Comparison of ENCODE assay signal across 21 cellular contexts in the genomic region with DNA sequence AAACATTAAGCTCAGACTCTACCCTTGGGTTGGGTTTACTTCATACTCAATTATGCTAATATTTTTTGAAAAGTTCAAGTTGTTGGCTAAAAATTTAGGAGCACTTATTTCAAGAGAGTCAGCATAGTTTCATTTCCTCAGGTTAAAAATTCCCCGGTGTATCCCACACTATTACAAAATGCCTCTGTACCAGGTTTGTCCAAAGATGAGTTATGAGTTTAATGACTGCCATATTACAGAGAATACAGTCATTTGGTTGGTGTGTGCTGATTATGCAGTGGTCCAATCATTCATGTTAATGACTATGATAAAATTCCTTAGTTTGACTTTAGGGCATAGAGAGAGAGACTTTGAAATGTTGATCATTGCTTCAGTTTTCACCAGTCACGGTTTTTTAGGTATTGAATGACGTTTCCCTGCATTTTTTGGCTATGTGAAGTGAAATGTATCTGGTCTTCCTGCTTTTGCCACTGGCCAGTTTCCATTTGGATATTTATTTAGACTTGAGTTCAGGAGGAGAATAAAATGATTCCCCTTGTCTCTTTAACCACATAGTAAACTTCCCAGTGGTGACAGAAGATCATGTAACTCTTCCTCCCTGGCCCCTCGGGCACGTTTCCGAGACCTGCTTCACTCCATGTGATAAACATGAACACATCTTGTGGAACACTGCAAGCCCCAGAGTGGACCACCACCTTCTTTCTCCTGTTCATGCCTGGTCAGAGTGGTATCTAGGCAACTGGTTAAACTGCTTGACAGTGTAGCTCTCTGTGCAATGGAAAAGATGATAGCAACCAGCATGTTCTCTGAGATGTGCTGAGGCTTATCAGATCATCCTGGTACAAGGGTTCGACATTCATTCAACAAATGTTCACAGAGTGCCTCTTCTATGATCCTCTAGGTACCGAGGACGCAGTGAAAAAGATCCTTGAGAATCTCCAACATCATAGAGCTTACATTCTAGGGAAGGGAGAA.
DNase-seq lines count a peak whose midpoint lies in the region; ATAC-seq, FAIRE-seq and TF ChIP-seq lines count a peak whose summit lies in the region.
"Had no signal": no experiment of that assay in that cellular context is flagged by ENCODE, and none has a peak within 500 bp of the region (broad histone marks: within the 10 kb centered on the region; RNA-seq: fewer than 3 reads in every experiment).

No MANE protein-coding gene starts in this region.

- H3K9me3 Mint-ChIP-seq in type B pancreatic cell, result no peaks in the 10 kb centered on the region
- H3K9me3 Mint-ChIP-seq: activated CD4-positive, alpha-beta memory T cell treated with anti-CD3 and anti-CD28 coated beads for 36 hours; activated naive CD4-positive, alpha-beta T cell treated with anti-CD3 and anti-CD28 coated beads, Interleukin-2, amount 50 U/mL, for 72 hours; activated T-cell treated with anti-CD3 and anti-CD28 coated beads, Interleukin-2, amount 50 U/mL, for 4 hours; nephron progenitor cell had no signal

- intact Hi-C loops in vagina (cut with DNase I), result no loop called here

- no peaks in the 10 kb centered on the region for H3K4me1 ChIP-seq in vagina
- H3K4me1 ChIP-seq: esophagus squamous epithelium, prostate gland had no signal

- H3K4me1 Mint-ChIP-seq in type B pancreatic cell (ENCODE audit: unreplicated experiment), result peaks cover 5% of the 10 kb centered on the region
- H3K4me1 Mint-ChIP-seq: nephron progenitor cell had no signal

- no peak overlapping the region for H3K4me3 ChIP-seq in bronchial epithelial cell (ENCODE audit: low read depth, low read length)
- no peak overlapping the region for H3K4me3 ChIP-seq in vagina
- H3K4me3 ChIP-seq: esophagus squamous epithelium, prostate gland had no signal

- H3K27me3 ChIP-seq in bronchial epithelial cell (ENCODE audit: control insufficient read depth, insufficient read depth, low read length), result no peaks in the 10 kb centered on the region
- H3K27me3 ChIP-seq in vagina, result no peaks in the 10 kb centered on the region
- H3K27me3 ChIP-seq: esophagus squamous epithelium had no signal

- FAIRE-seq in bronchial epithelial cell (lab: Jason Lieb, UNC) (peak; percentile 72), frontal cortex (lab: Jason Lieb, UNC) (no peak)

- no peak for DNase-seq in bronchial epithelial cell (ENCODE audit: low read depth)
- no peak for DNase-seq in type B pancreatic cell (ENCODE audit: extremely low spot score, unreplicated experiment)
- DNase-seq in vagina (ENCODE audit: extremely low spot score in 2 of 2), result no peak
- DNase-seq in activated CD8-positive, alpha-beta memory T cell treated with anti-CD3 and anti-CD28 coated beads, Interleukin-2, amount 50 U/mL, for 4 hours, result no peak
- DNase-seq in frontal cortex (ENCODE audit: low spot score in 2 of 2), result no peak
- DNase-seq: activated CD4-positive, alpha-beta memory T cell treated with anti-CD3 and anti-CD28 coated beads for 36 hours; activated T-cell treated with anti-CD3 and anti-CD28 coated beads, Interleukin-2, amount 50 U/mL, for 4 hours; EL; esophagus squamous epithelium; islet precursor cell; mesenchymal stem cell; MM.1S; NCI-H1930; NCI-H524; nephron progenitor cell had no signal

- no peak for TF ChIP-seq CTCF in bronchial epithelial cell (IDR thresholded peaks at IDR 0.05; ENCODE audit: insufficient read depth, low read length, severe bottlenecking)
- no peak for TF ChIP-seq CTCF in type B pancreatic cell (conservative IDR thresholded peaks at IDR 0.05)
- TF ChIP-seq CTCF in vagina (IDR thresholded peaks at IDR 0.05), result no peak

- H3K27ac ChIP-seq in vagina, result no peak overlapping the region
- H3K27ac ChIP-seq: esophagus squamous epithelium, prostate gland, VCaP had no signal

- H3K27ac Mint-ChIP-seq in type B pancreatic cell, result no peak overlapping the region
- H3K27ac Mint-ChIP-seq: activated CD4-positive, alpha-beta memory T cell treated with anti-CD3 and anti-CD28 coated beads for 36 hours; activated naive CD4-positive, alpha-beta T cell treated with anti-CD3 and anti-CD28 coated beads, Interleukin-2, amount 50 U/mL, for 72 hours; nephron progenitor cell had no signal

- H3K36me3 Mint-ChIP-seq in type B pancreatic cell, result peaks cover 3% of the 10 kb centered on the region
- H3K36me3 Mint-ChIP-seq: activated CD4-positive, alpha-beta memory T cell treated with anti-CD3 and anti-CD28 coated beads for 36 hours; activated naive CD4-positive, alpha-beta T cell treated with anti-CD3 and anti-CD28 coated beads, Interleukin-2, amount 50 U/mL, for 72 hours had no signal

- H3K36me3 ChIP-seq in bronchial epithelial cell (ENCODE audit: control insufficient read depth, insufficient read depth, low read length), result no peaks in the 10 kb centered on the region
- no peaks in the 10 kb centered on the region for H3K36me3 ChIP-seq in vagina
- H3K36me3 ChIP-seq: esophagus squamous epithelium, prostate gland had no signal

- TF ChIP-seq POLR2A in vagina (IDR thresholded peaks at IDR 0.05), result no peak

- no peaks in the 10 kb centered on the region for H3K9me3 ChIP-seq in vagina
- H3K9me3 ChIP-seq: esophagus squamous epithelium, prostate gland had no signal

- no peak overlapping the region for H3K4me3 Mint-ChIP-seq in type B pancreatic cell
- H3K4me3 Mint-ChIP-seq: activated CD4-positive, alpha-beta memory T cell treated with anti-CD3 and anti-CD28 coated beads for 36 hours; activated T-cell treated with anti-CD3 and anti-CD28 coated beads, Interleukin-2, amount 50 U/mL, for 4 hours; nephron progenitor cell had no signal

- no peaks in the 10 kb centered on the region for H3K27me3 Mint-ChIP-seq in type B pancreatic cell

- ATAC-seq in GM18502 (IDR thresholded peaks at IDR 0.05; ENCODE audit: poor library complexity, unreplicated experiment), result peak; percentile 62
- ATAC-seq in GM21529 (IDR thresholded peaks at IDR 0.05; ENCODE audit: unreplicated experiment), result peak; percentile 73
- peak; percentile 48 for ATAC-seq in HG03460 (IDR thresholded peaks at IDR 0.05; ENCODE audit: unreplicated experiment)
- ATAC-seq: activated naive CD4-positive, alpha-beta T cell treated with anti-CD3 and anti-CD28 coated beads, Interleukin-2, amount 50 U/mL, for 72 hours; activated T-cell treated with anti-CD3 and anti-CD28 coated beads, Interleukin-2, amount 50 U/mL, for 4 hours had no signal
